Comparison of ENCODE assay signal across 22 cellular contexts in the genomic region with DNA sequence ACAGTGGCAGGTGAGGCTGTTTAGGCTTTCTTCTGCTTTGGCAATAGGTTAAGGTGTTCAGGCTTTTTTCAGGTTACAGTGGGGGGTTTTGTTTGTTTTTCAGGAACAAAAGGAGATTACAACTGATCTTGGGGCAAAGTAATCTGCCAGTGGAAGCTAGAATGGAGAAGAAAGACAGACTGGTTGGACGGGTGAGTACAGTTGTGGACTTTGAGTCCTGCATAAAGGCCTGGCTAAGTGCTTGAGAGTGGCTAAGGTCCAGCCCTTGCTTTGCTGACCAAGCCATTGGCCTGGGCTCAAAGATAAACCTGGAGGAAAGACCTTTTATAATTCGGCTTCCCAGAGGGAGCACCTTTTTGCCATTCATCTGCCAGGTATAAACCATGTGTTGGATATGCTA.
DNase-seq lines count a peak whose midpoint lies in the region; ATAC-seq and TF ChIP-seq lines count a peak whose summit lies in the region.
"Had no signal": no experiment of that assay in that cellular context is flagged by ENCODE, and none has a peak within 500 bp of the region (broad histone marks: within the 10 kb centered on the region; RNA-seq: fewer than 3 reads in every experiment).

No MANE protein-coding gene starts in this region.

- no peaks in the 10 kb centered on the region for H3K27me3 ChIP-seq in BLaER1
- no peaks in the 10 kb centered on the region for H3K27me3 ChIP-seq in mesenchymal stem cell (ENCODE audit: control insufficient read depth in 1 of 2, insufficient read depth in 1 of 2, low read length in 2 of 2)
- H3K27me3 ChIP-seq: neural progenitor cell had no signal

- no peak overlapping the region for H2AFZ ChIP-seq in mesenchymal stem cell (ENCODE audit: low read depth, low read length)
- H2AFZ ChIP-seq: neural progenitor cell had no signal

- H2BK15ac ChIP-seq in mesenchymal stem cell (ENCODE audit: low read depth, poor library complexity, severe bottlenecking): no peak overlapping the region

- peak; percentile 59 for DNase-seq in HT-29 (ENCODE audit: low spot score)
- no peak for DNase-seq in endothelial cell (ENCODE audit: low spot score)
- no peak for DNase-seq in natural killer cell
- DNase-seq in T-helper 9 cell: no peak
- no peak for DNase-seq in mesenchymal stem cell
- no peak for DNase-seq in dedifferentiated amniotic fluid mesenchymal stem cell (ENCODE audit: extremely low spot score)
- DNase-seq: activated CD4-positive, alpha-beta T cell treated with anti-CD3 and anti-CD28 coated beads for 48 hours; activated T-cell treated with anti-CD3 and anti-CD28 coated beads, Interleukin-2, amount 50 U/mL, for 48 hours; CD4-positive, alpha-beta T cell; effector CD4-positive, alpha-beta T cell; foreskin fibroblast; NCI-H1048; NCI-H187 treated with DMSO at 0.1 percent for 48 hours; NCI-H526 treated with DMSO at 0.1 percent for 48 hours; stimulated activated CD4-positive, alpha-beta T cell treated with anti-CD3 and anti-CD28 coated beads, Interleukin-1b, Interleukin-23, amount 100 ng/mL, for 48 hours; substantia nigra had no signal

- H3K4me1 Mint-ChIP-seq in endothelial cell (ENCODE audit: unreplicated experiment) (peaks cover 18% of the 10 kb centered on the region), natural killer cell (peaks cover 14 to 25% of the 10 kb centered on the region in 2 donors)

- no peak overlapping the region for H3K4ac ChIP-seq in mesenchymal stem cell (ENCODE audit: low read depth in 1 of 2, low read length in 2 of 2)

- H3K4me3 ChIP-seq in BLaER1 (no peak overlapping the region), mesenchymal stem cell (ENCODE audit: insufficient read depth in 1 of 2, low read depth in 1 of 2, low read length in 2 of 2) (no peak overlapping the region)
- H3K4me3 ChIP-seq: neural progenitor cell had no signal

- peak overlapping the region; percentile 82 for H3K4me2 ChIP-seq in BLaER1
- no peak overlapping the region for H3K4me2 ChIP-seq in mesenchymal stem cell (ENCODE audit: low read length, poor library complexity, severe bottlenecking)
- H3K4me2 ChIP-seq: neural progenitor cell had no signal

- WGBS in mesenchymal stem cell: 94% methylated on average over 2 of the region's 2 CpGs

- H3K18ac ChIP-seq in mesenchymal stem cell (ENCODE audit: low read depth in 1 of 2, low read length in 2 of 2): no peak overlapping the region

- H3K36me3 Mint-ChIP-seq in endothelial cell (ENCODE audit: low read depth, unreplicated experiment): peaks cover 48% of the 10 kb centered on the region
- peaks cover 34% of the 10 kb centered on the region for H3K36me3 Mint-ChIP-seq in natural killer cell

- no peaks in the 10 kb centered on the region for H4K20me1 ChIP-seq in BLaER1

- H3K9ac ChIP-seq in BLaER1 (no peak overlapping the region), mesenchymal stem cell (ENCODE audit: low read length) (no peak overlapping the region)
- H3K9ac ChIP-seq: neural progenitor cell had no signal

- H2BK12ac ChIP-seq in mesenchymal stem cell (ENCODE audit: low read length in 2 of 2): no peak overlapping the region

- no peaks in the 10 kb centered on the region for H3K9me3 Mint-ChIP-seq in endothelial cell (ENCODE audit: unreplicated experiment)
- H3K9me3 Mint-ChIP-seq in natural killer cell: no peaks in the 10 kb centered on the region
- H3K9me3 Mint-ChIP-seq: activated naive CD4-positive, alpha-beta T cell treated with anti-CD3 and anti-CD28 coated beads, Interleukin-2, amount 50 U/mL, for 72 hours; CD4-positive, alpha-beta T cell had no signal

- no peak overlapping the region for H2AK5ac ChIP-seq in mesenchymal stem cell (ENCODE audit: low read length, severe bottlenecking)

- no peak overlapping the region for H2BK5ac ChIP-seq in mesenchymal stem cell (ENCODE audit: low read depth, low read length, poor library complexity, severe bottlenecking)

- no peak overlapping the region for H3K14ac ChIP-seq in mesenchymal stem cell (ENCODE audit: low read length in 2 of 2)

- H3K9me3 ChIP-seq in BLaER1 (peaks cover 23% of the 10 kb centered on the region), mesenchymal stem cell (ENCODE audit: control insufficient read depth, low read length) (no peaks in the 10 kb centered on the region)

- no peak overlapping the region for H4K8ac ChIP-seq in mesenchymal stem cell (ENCODE audit: low read length)

- H3K27ac Mint-ChIP-seq in endothelial cell (ENCODE audit: unreplicated experiment): peak overlapping the region; percentile 51
- peak overlapping the region; percentile 35 to 79 for H3K27ac Mint-ChIP-seq in natural killer cell
- H3K27ac Mint-ChIP-seq: CD4-positive, alpha-beta T cell; neural progenitor cell had no signal

- no peak for ATAC-seq in natural killer cell
- ATAC-seq in HG03280 (IDR thresholded peaks at IDR 0.05; ENCODE audit: unreplicated experiment): no peak
- ATAC-seq: activated naive CD4-positive, alpha-beta T cell treated with anti-CD3 and anti-CD28 coated beads, Interleukin-2, amount 50 U/mL, for 72 hours; HCT116 had no signal

- TF ChIP-seq CTCF in endothelial cell (IDR thresholded peaks at IDR 0.05; ENCODE audit: unreplicated experiment) (no peak), natural killer cell (IDR thresholded peaks at IDR 0.05) (no peak)

- H3K23ac ChIP-seq in mesenchymal stem cell (ENCODE audit: low read length in 2 of 2): no peak overlapping the region

- H3K4me3 Mint-ChIP-seq in endothelial cell (ENCODE audit: unreplicated experiment) (peak overlapping the region; percentile 1), natural killer cell (no peak overlapping the region)
- H3K4me3 Mint-ChIP-seq: CD4-positive, alpha-beta T cell; neural progenitor cell had no signal

- H4K91ac ChIP-seq in mesenchymal stem cell (ENCODE audit: low read length): no peak overlapping the region

- H3K79me1 ChIP-seq in mesenchymal stem cell (replicated peaks; ENCODE audit: low read length, poor library complexity, severe bottlenecking): peaks cover 7% of the 10 kb centered on the region

- H2BK120ac ChIP-seq in mesenchymal stem cell (ENCODE audit: low read depth, low read length): no peak overlapping the region

- H3K27me3 Mint-ChIP-seq in endothelial cell (ENCODE audit: unreplicated experiment) (peaks cover 2% of the 10 kb centered on the region), natural killer cell (ENCODE audit: low read depth in 2 of 2) (no peaks in the 10 kb centered on the region)
- H3K27me3 Mint-ChIP-seq: CD4-positive, alpha-beta T cell had no signal

- H3K4me1 ChIP-seq in BLaER1 (peaks cover 55% of the 10 kb centered on the region), mesenchymal stem cell (ENCODE audit: control insufficient read depth, insufficient read depth, low read depth, low read length) (peaks cover 2% of the 10 kb centered on the region)

- peaks cover 70% of the 10 kb centered on the region for H3K36me3 ChIP-seq in BLaER1
- H3K36me3 ChIP-seq in mesenchymal stem cell (ENCODE audit: control insufficient read depth in 1 of 2, insufficient read depth in 2 of 2, low read depth in 1 of 2, low read length in 2 of 2): peaks cover 17 to 79% of the 10 kb centered on the region in 2 experiments

- H3K27ac ChIP-seq in BLaER1 (peak overlapping the region; percentile 82), mesenchymal stem cell (ENCODE audit: low read length, poor library complexity, severe bottlenecking) (no peak overlapping the region)
- H3K27ac ChIP-seq: HL-60, neural progenitor cell had no signal

- intact Hi-C loops in natural killer cell (cut with micrococcal nuclease): no loop called here
